Comparison of ENCODE assay signal across 9 cellular contexts in the genomic region with DNA sequence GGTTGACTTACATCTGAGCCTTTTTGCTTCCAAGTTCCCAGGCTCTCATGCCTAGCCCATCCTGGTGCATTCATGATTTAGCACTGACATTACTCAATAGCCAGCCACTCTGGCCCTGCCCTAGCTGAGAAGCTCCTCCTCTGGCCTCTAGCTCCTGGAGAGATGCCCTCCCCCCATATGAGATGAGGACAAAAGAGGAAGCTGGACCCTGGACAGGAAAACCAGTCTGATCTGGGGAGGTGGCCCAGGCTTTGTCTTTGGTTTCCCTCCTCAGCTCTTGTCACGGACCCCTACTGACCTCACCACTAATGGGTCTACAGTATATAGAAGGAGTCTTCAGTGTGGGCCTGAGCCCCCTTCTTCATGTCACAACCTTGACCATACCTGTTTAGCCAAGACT. TPM values are rescaled to one million over a fixed set of nuclear protein-coding genes. Genes with fewer than 3 reads are reported as not detected.
DNase-seq lines count a peak whose midpoint lies in the region; ATAC-seq lines count a peak whose summit lies in the region.
"Had no signal": no experiment of that assay in that cellular context is flagged by ENCODE, and none has a peak within 500 bp of the region (broad histone marks: within the 10 kb centered on the region; RNA-seq: fewer than 3 reads in every experiment).

No MANE protein-coding gene starts in this region.

- no peaks in the 10 kb centered on the region for H3K27me3 Mint-ChIP-seq in activated naive CD4-positive, alpha-beta T cell treated with anti-CD3 and anti-CD28 coated beads for 36 hours (ENCODE audit: low read depth)
- H3K27me3 Mint-ChIP-seq in activated CD8-positive, alpha-beta T cell treated with anti-CD3 and anti-CD28 coated beads, Interleukin-2, amount 10 ng/mL, durations not matched to agents 7 days and 5 days (ENCODE audit: low read depth) = no peaks in the 10 kb centered on the region

- H3K4me1 Mint-ChIP-seq in activated naive CD4-positive, alpha-beta T cell treated with anti-CD3 and anti-CD28 coated beads for 36 hours (ENCODE audit: low read depth) = peaks cover 62% of the 10 kb centered on the region
- peaks cover 70% of the 10 kb centered on the region for H3K4me1 Mint-ChIP-seq in activated CD8-positive, alpha-beta T cell treated with anti-CD3 and anti-CD28 coated beads, Interleukin-2, amount 10 ng/mL, durations not matched to agents 7 days and 5 days (ENCODE audit: low read depth)

- POLR2A ChIA-PET in activated CD8-positive, alpha-beta T cell treated with anti-CD3 and anti-CD28 coated beads, Interleukin-2, amount 10 ng/mL, durations not matched to agents 7 days and 5 days (lab: Charles Lee) = interaction anchor here (4.5 to 8.2 kb wide), 2 partner anchors 12 to 18 kb away, joined by 18 to 234 read pairs; a partner anchor contains a TSS

- intact Hi-C loops in activated naive CD4-positive, alpha-beta T cell treated with anti-CD3 and anti-CD28 coated beads for 36 hours (cut with micrococcal nuclease) = no loop called here

- ATAC-seq in activated CD8-positive, alpha-beta T cell treated with anti-CD3 and anti-CD28 coated beads, Interleukin-2, amount 10 ng/mL, durations not matched to agents 7 days and 5 days = no peak
- no peak for ATAC-seq in HG02763 (IDR thresholded peaks at IDR 0.05; ENCODE audit: unreplicated experiment)

- peak overlapping the region; percentile 86 for H3K27ac Mint-ChIP-seq in activated naive CD4-positive, alpha-beta T cell treated with anti-CD3 and anti-CD28 coated beads for 36 hours
- peak overlapping the region; percentile 92 for H3K27ac Mint-ChIP-seq in activated CD8-positive, alpha-beta T cell treated with anti-CD3 and anti-CD28 coated beads, Interleukin-2, amount 10 ng/mL, durations not matched to agents 7 days and 5 days

- DNase-seq in activated naive CD4-positive, alpha-beta T cell treated with anti-CD3 and anti-CD28 coated beads for 36 hours = no peak
- DNase-seq in activated naive CD4-positive, alpha-beta T cell treated with Interleukin-2 at 50 U/mL for 16 hours = no peak
- DNase-seq in activated CD8-positive, alpha-beta T cell treated with anti-CD3 and anti-CD28 coated beads, Interleukin-2, amount 10 ng/mL, durations not matched to agents 7 days and 5 days = no peak
- DNase-seq in iris pigment epithelial cell (ENCODE audit: low read depth) (peak; percentile 36), ureter (ENCODE audit: low spot score) (peak; percentile 56), cerebellar nuclear complex (lab: John Stamatoyannopoulos, UW) (no peak), NCI-H2029 treated with DMSO at 0.1 percent for 48 hours (lab: John Stamatoyannopoulos, UW) (no peak)
- DNase-seq: DMS 273 treated with DMSO at 0.1 percent for 48 hours had no signal

- no peaks in the 10 kb centered on the region for H3K9me3 Mint-ChIP-seq in activated naive CD4-positive, alpha-beta T cell treated with anti-CD3 and anti-CD28 coated beads for 36 hours
- H3K9me3 Mint-ChIP-seq in activated CD8-positive, alpha-beta T cell treated with anti-CD3 and anti-CD28 coated beads, Interleukin-2, amount 10 ng/mL, durations not matched to agents 7 days and 5 days (ENCODE audit: insufficient read depth) = no peaks in the 10 kb centered on the region

- H3K4me3 Mint-ChIP-seq in activated naive CD4-positive, alpha-beta T cell treated with anti-CD3 and anti-CD28 coated beads for 36 hours = peak overlapping the region; percentile 85
- peak overlapping the region; percentile 92 for H3K4me3 Mint-ChIP-seq in activated CD8-positive, alpha-beta T cell treated with anti-CD3 and anti-CD28 coated beads, Interleukin-2, amount 10 ng/mL, durations not matched to agents 7 days and 5 days

- H3K36me3 Mint-ChIP-seq in activated naive CD4-positive, alpha-beta T cell treated with anti-CD3 and anti-CD28 coated beads for 36 hours (ENCODE audit: low read depth) = peaks cover 55% of the 10 kb centered on the region
- peaks cover 67% of the 10 kb centered on the region for H3K36me3 Mint-ChIP-seq in activated CD8-positive, alpha-beta T cell treated with anti-CD3 and anti-CD28 coated beads, Interleukin-2, amount 10 ng/mL, durations not matched to agents 7 days and 5 days (ENCODE audit: low read depth)

- CTCF ChIA-PET in activated naive CD4-positive, alpha-beta T cell treated with anti-CD3 and anti-CD28 coated beads for 36 hours (lab: Charles Lee) = interaction anchor here (1.2 to 23.9 kb wide), 7 partner anchors 9 to 232 kb away, joined by 3 to 573 read pairs (median 4); a partner anchor contains a TSS
- CTCF ChIA-PET in activated CD8-positive, alpha-beta T cell treated with anti-CD3 and anti-CD28 coated beads, Interleukin-2, amount 10 ng/mL, durations not matched to agents 7 days and 5 days (lab: Charles Lee) = interaction anchor here (1.0 to 19.3 kb wide), 7 partner anchors 13 to 235 kb away, joined by 3 to 458 read pairs (median 20); a partner anchor contains a TSS

RNA-seq across cellular contexts. Expression of a gene that starts 3.0 kb away (rescaled TPM):
- 100 to 1,000 TPM; 142 TPM for total RNA-seq in activated naive CD4-positive, alpha-beta T cell treated with anti-CD3 and anti-CD28 coated beads for 36 hours
- 100 to 1,000 TPM; 173 to 191 TPM for total RNA-seq in activated CD8-positive, alpha-beta T cell treated with anti-CD3 and anti-CD28 coated beads, Interleukin-2, amount 10 ng/mL, durations not matched to agents 7 days and 5 days
- total RNA-seq in ureter = 40.8 TPM

RNA-seq across cellular contexts. Expression of a gene that starts 17.7 kb away (rescaled TPM):
- total RNA-seq in activated naive CD4-positive, alpha-beta T cell treated with anti-CD3 and anti-CD28 coated beads for 36 hours = 10 to 100 TPM; 62.9 to 68.5 TPM
- total RNA-seq in activated CD8-positive, alpha-beta T cell treated with anti-CD3 and anti-CD28 coated beads, Interleukin-2, amount 10 ng/mL, durations not matched to agents 7 days and 5 days = 100 to 1,000 TPM in 1 of 2 experiments, 10 to 100 TPM in 1; 97.3 to 104 TPM
- total RNA-seq in ureter = 71.5 TPM

RNA-seq across cellular contexts. Expression of a gene that starts 29.4 kb away (rescaled TPM):
- 10 to 100 TPM; 38.9 to 40.8 TPM for total RNA-seq in activated naive CD4-positive, alpha-beta T cell treated with anti-CD3 and anti-CD28 coated beads for 36 hours
- total RNA-seq in activated CD8-positive, alpha-beta T cell treated with anti-CD3 and anti-CD28 coated beads, Interleukin-2, amount 10 ng/mL, durations not matched to agents 7 days and 5 days = 10 to 100 TPM; 23.8 to 25.7 TPM
- 49.1 TPM for total RNA-seq in ureter

RNA-seq across cellular contexts. Expression of a gene that starts 40.4 kb away (rescaled TPM):
- total RNA-seq in activated naive CD4-positive, alpha-beta T cell treated with anti-CD3 and anti-CD28 coated beads for 36 hours = 10 to 100 TPM; 90.8 to 97.6 TPM
- total RNA-seq in activated CD8-positive, alpha-beta T cell treated with anti-CD3 and anti-CD28 coated beads, Interleukin-2, amount 10 ng/mL, durations not matched to agents 7 days and 5 days = 100 to 1,000 TPM; 106 to 108 TPM
- total RNA-seq in ureter = 137 TPM

Comparison
In these comparisons a context has a peak if more than half of its experiments do, and no peak if none do; other contexts are left out.
1. DNase-seq: peak in iris pigment epithelial cell (single experiment) and ureter (single experiment); none in activated naive CD4-positive, alpha-beta T cell treated with anti-CD3 and anti-CD28 coated beads for 36 hours (single experiment), activated naive CD4-positive, alpha-beta T cell treated with Interleukin-2 at 50 U/mL for 16 hours (single experiment), activated CD8-positive, alpha-beta T cell treated with anti-CD3 and anti-CD28 coated beads, Interleukin-2, amount 10 ng/mL, durations not matched to agents 7 days and 5 days (single experiment), cerebellar nuclear complex (0 of 2) and NCI-H2029 treated with DMSO at 0.1 percent for 48 hours (single experiment).